Comparison of ENCODE assay signal across 3 cellular contexts in genomic region chr4:109020861-109021260, GRCh38.
"Had no signal": no experiment of that assay in that cellular context is flagged by ENCODE, and none has a peak within 500 bp of the region (broad histone marks: within the 10 kb centered on the region; RNA-seq: fewer than 3 reads in every experiment).

No MANE protein-coding gene starts in this region.

- H3K4me3 ChIP-seq: GM12878 had no signal

- DNase-seq: GDM1, GF-D8 had no signal
